8 cellular contexts compared by ENCODE assay signal in genomic region chr2:104872866-104873688, GRCh38. TPM values are rescaled to one million over a fixed set of nuclear protein-coding genes. Genes with fewer than 3 reads are reported as not detected.
DNase-seq lines count a peak whose midpoint lies in the region; ATAC-seq, FAIRE-seq and TF ChIP-seq lines count a peak whose summit lies in the region.

No MANE protein-coding gene starts in this region.

- H3K36me3 Mint-ChIP-seq in CD14-positive monocyte (peaks cover 0 to 4% of the 10 kb centered on the region in 2 donors), astrocyte (ENCODE audit: low read depth, unreplicated experiment) (no peaks in the 10 kb centered on the region)

- DNase-seq in CD14-positive monocyte (ENCODE audit: low spot score) (no peak), NCI-H510A treated with DMSO at 0.1 percent for 48 hours (lab: John Stamatoyannopoulos, UW) (peak; percentile 62), astrocyte (ENCODE audit: low read depth) (peak; percentile 71), iPS DF 6.9 (ENCODE audit: low read depth, low spot score) (no peak), renal cortical epithelial cell (ENCODE audit: low read depth) (peak; percentile 81), NK-92 (lab: John Stamatoyannopoulos, UW; ENCODE audit: unreplicated experiment) (no peak)

- peaks cover 4% of the 10 kb centered on the region for H3K79me2 ChIP-seq in astrocyte (ENCODE audit: insufficient read depth, low read length)

- no peaks in the 10 kb centered on the region for H4K20me1 ChIP-seq in astrocyte (ENCODE audit: insufficient read depth, low read length)

- H3K4me1 Mint-ChIP-seq in CD14-positive monocyte (peaks cover 24% of the 10 kb centered on the region), astrocyte (ENCODE audit: low read depth, unreplicated experiment) (peaks cover 6% of the 10 kb centered on the region)

- H3K4me1 ChIP-seq in astrocyte (ENCODE audit: insufficient read depth, low read length) (peaks cover 4% of the 10 kb centered on the region), iPS DF 6.9 (ENCODE audit: control insufficient read depth, insufficient read depth, low read length) (peaks cover 4% of the 10 kb centered on the region; the same call in 1 of the 2 replicates)

- H3K9me3 Mint-ChIP-seq in CD14-positive monocyte: peaks cover 0 to 24% (median 4%) of the 10 kb centered on the region in 7 donors
- H3K9me3 Mint-ChIP-seq in astrocyte (ENCODE audit: unreplicated experiment): peaks cover 4% of the 10 kb centered on the region

- H3K4me3 Mint-ChIP-seq in CD14-positive monocyte: peak overlapping the region; percentile 68 to 88
- H3K4me3 Mint-ChIP-seq in astrocyte (ENCODE audit: unreplicated experiment): peak overlapping the region; percentile 81

- peaks cover 65 to 77% (median 70%) of the 10 kb centered on the region in 3 donors for H3K27me3 Mint-ChIP-seq in CD14-positive monocyte (ENCODE audit: low read depth in 3 of 3)
- peaks cover 80% of the 10 kb centered on the region for H3K27me3 Mint-ChIP-seq in astrocyte (ENCODE audit: low read depth, unreplicated experiment)

- no peak for FAIRE-seq in astrocyte (lab: Jason Lieb, UNC)

- H3K9me3 ChIP-seq in astrocyte (ENCODE audit: insufficient read depth, low read depth, low read length) (no peaks in the 10 kb centered on the region), iPS DF 6.9 (ENCODE audit: control insufficient read depth, insufficient read depth, low read length) (no peaks in the 10 kb centered on the region)

- TF ChIP-seq CTCF in CD14-positive monocyte (IDR thresholded peaks at IDR 0.05): peak; percentile 66
- TF ChIP-seq CTCF in astrocyte (IDR thresholded peaks at IDR 0.05; ENCODE audit: insufficient read depth, low read depth, low read length): peak; percentile 68

- peak overlapping the region; percentile 71 for H3K9ac ChIP-seq in astrocyte (ENCODE audit: low read length)

- H3K4me3 ChIP-seq in astrocyte (ENCODE audit: insufficient read depth, low read depth, low read length) (peak overlapping the region; percentile 66), iPS DF 6.9 (ENCODE audit: low read length) (peak overlapping the region; percentile 78; the same call in 1 of the 2 replicates)

- peak overlapping the region; percentile 92 for H3K4me2 ChIP-seq in astrocyte (ENCODE audit: low read length)

- H3K27ac Mint-ChIP-seq in CD14-positive monocyte (no peak overlapping the region), astrocyte (ENCODE audit: unreplicated experiment) (peak overlapping the region; percentile 41)

- H2AFZ ChIP-seq in astrocyte (ENCODE audit: low read depth, low read length): peak overlapping the region; percentile 81

- H3K36me3 ChIP-seq in astrocyte (ENCODE audit: insufficient read depth, low read length) (no peaks in the 10 kb centered on the region), iPS DF 6.9 (ENCODE audit: control insufficient read depth, insufficient read depth, low read length) (no peaks in the 10 kb centered on the region)

- whole genome bisulfite sequencing in iPS DF 6.9 (ENCODE audit: insufficient coverage, insufficient read length): no CpG with 5 or more reads among the region's 63 CpGs

- no peak overlapping the region for H3K27ac ChIP-seq in astrocyte (ENCODE audit: low read depth, low read length)
- no peak overlapping the region for H3K27ac ChIP-seq in iPS DF 6.9 (ENCODE audit: low read length)

- ATAC-seq in GM18511 (IDR thresholded peaks at IDR 0.05; ENCODE audit: unreplicated experiment) (peak; percentile 92), HG03066 (IDR thresholded peaks at IDR 0.05; ENCODE audit: low read depth, unreplicated experiment) (peak; percentile 75)

- H3K27me3 ChIP-seq in astrocyte (ENCODE audit: insufficient read depth, low read length): peaks cover 27% of the 10 kb centered on the region
- H3K27me3 ChIP-seq in iPS DF 6.9 (ENCODE audit: control insufficient read depth, insufficient read depth, low read length): peaks cover 54% of the 10 kb centered on the region

- intact Hi-C loops in CD14-positive monocyte (cut with micrococcal nuclease): loop anchor here in 1 of 2 donors (10.0 kb wide), 1 partner anchor 1708 kb away; no protein-coding TSS in a partner anchor

RNA-seq across cellular contexts. Expression of gene POU3F3, which starts 19.2 kb away (rescaled TPM):
- not detected for polyA plus RNA-seq in CD14-positive monocyte
- 0.09 TPM in 1 of 2 replicates, not detected in the other for total RNA-seq in astrocyte
- total RNA-seq in renal cortical epithelial cell: 32.8 and 81.9 TPM in 2 replicates

Comparison
In these comparisons a context has a peak if more than half of its experiments do, and no peak if none do; other contexts are left out.
1. DNase-seq: peak in NCI-H510A treated with DMSO at 0.1 percent for 48 hours (single experiment), astrocyte (single experiment) and renal cortical epithelial cell (single experiment); none in CD14-positive monocyte (single experiment), iPS DF 6.9 (single experiment) and NK-92 (single experiment).
2. RNA of gene POU3F3, which starts 19.2 kb away (total RNA-seq): 32.8 to 81.9 TPM in renal cortical epithelial cell; 0.09 TPM in astrocyte; every median in the first group is over 10 times any median in the second.